Comparison of ENCODE assay signal across 8 cellular contexts in genomic region chr15:55498109-55498938, GRCh38. TPM values are rescaled to one million over a fixed set of nuclear protein-coding genes. Genes with fewer than 3 reads are reported as not detected.
DNase-seq lines count a peak whose midpoint lies in the region; ATAC-seq, FAIRE-seq and TF ChIP-seq lines count a peak whose summit lies in the region.
"Not testable (repeated sequence)": the region's sequence is repeated elsewhere in the genome, so short reads cannot be mapped to it uniquely, and the experiment has no call there.

No MANE protein-coding gene starts in this region.

- TF ChIP-seq EP300 in Ishikawa (IDR thresholded peaks at IDR 0.05; ENCODE audit: borderline replicate concordance), result not testable (repeated sequence)

- H3K9me3 ChIP-seq in naive thymus-derived CD4-positive, alpha-beta T cell (ENCODE audit: control insufficient read depth in 2 of 3, low read length in 3 of 3), result not testable (repeated sequence)

- H3K27me3 ChIP-seq in naive thymus-derived CD4-positive, alpha-beta T cell (ENCODE audit: control insufficient read depth in 2 of 2, insufficient read depth in 2 of 2, low read length in 2 of 2), result not testable (repeated sequence)

- TF ChIP-seq RAD21 in Ishikawa (IDR thresholded peaks at IDR 0.05; ENCODE audit: low read depth), result not testable (repeated sequence)

- not testable (repeated sequence) for TF ChIP-seq CTCF in fibroblast of mammary gland (conservative IDR thresholded peaks at IDR 0.05; ENCODE audit: control insufficient read depth, insufficient read depth, low read depth, low read length)

- not testable (repeated sequence) for H3K27me3 Mint-ChIP-seq in activated T-helper 1 cell treated with anti-CD3 and anti-CD28 coated beads, Interleukin-12 subunit alpha, Interleukin-12 subunit beta, Interleukin-2, Interleukin-4 antibody, amounts not matched to agents 30 ng/mL and 10 ng/mL and 1 ng/mL, durations not matched to agents 14 hours and 24 hours and 36 hours (ENCODE audit: insufficient read depth)
- peaks cover 5 to 12% (median 10%) of the 10 kb centered on the region in 5 donors for H3K27me3 Mint-ChIP-seq in naive thymus-derived CD4-positive, alpha-beta T cell

- CTCF ChIA-PET in naive thymus-derived CD4-positive, alpha-beta T cell (lab: Charles Lee), result not testable (repeated sequence)

- peak; percentile 98 for ATAC-seq in GM21737 (IDR thresholded peaks at IDR 0.05; ENCODE audit: unreplicated experiment)
- peak; percentile 91 for ATAC-seq in naive thymus-derived CD4-positive, alpha-beta T cell

- H3K27ac Mint-ChIP-seq in activated T-helper 1 cell treated with anti-CD3 and anti-CD28 coated beads, Interleukin-12 subunit alpha, Interleukin-12 subunit beta, Interleukin-2, Interleukin-4 antibody, amounts not matched to agents 30 ng/mL and 10 ng/mL and 1 ng/mL, durations not matched to agents 14 hours and 24 hours and 36 hours, result peak overlapping the region; percentile 52
- H3K27ac Mint-ChIP-seq in naive thymus-derived CD4-positive, alpha-beta T cell, result peak overlapping the region; percentile 52 to 90 (median 86)

- not testable (repeated sequence) for H3K4me1 ChIP-seq in naive thymus-derived CD4-positive, alpha-beta T cell (ENCODE audit: control insufficient read depth in 2 of 2, insufficient read depth in 2 of 2, low read length in 2 of 2)

- intact Hi-C loops in activated T-helper 1 cell treated with anti-CD3 and anti-CD28 coated beads, Interleukin-12 subunit alpha, Interleukin-12 subunit beta, Interleukin-2, Interleukin-4 antibody, amounts not matched to agents 30 ng/mL and 10 ng/mL and 1 ng/mL, durations not matched to agents 14 hours and 24 hours and 36 hours (cut with micrococcal nuclease), result loop anchor here (1.0 to 2.0 kb wide), 2 partner anchors 179 to 302 kb away; partner anchors contain the start of genes PIGB, PIGBOS1 and RSL24D1
- intact Hi-C loops in naive thymus-derived CD4-positive, alpha-beta T cell (cut with micrococcal nuclease), result loop anchor here in 1 of 2 donors (1.0 to 5.0 kb wide), 3 partner anchors 90 to 744 kb away; partner anchors contain the start of genes CCPG1, PIERCE2, RFX7 and RSL24D1

- peak; percentile 70 for FAIRE-seq in RCC 7860 (lab: Jason Lieb, UNC)

- POLR2A ChIA-PET in naive thymus-derived CD4-positive, alpha-beta T cell (lab: Charles Lee), result interaction anchor here (0.7 kb wide), 1 partner anchor 658 kb away, joined by 3 read pairs; no protein-coding TSS in a partner anchor

- peak overlapping the region; percentile 90 for H3K4me3 ChIP-seq in fibroblast of mammary gland (ENCODE audit: control insufficient read depth, low read depth, low read length)
- H3K4me3 ChIP-seq in naive thymus-derived CD4-positive, alpha-beta T cell (ENCODE audit: low read length), result peak overlapping the region; percentile 62

- peak overlapping the region; percentile 61 for H3K27ac ChIP-seq in naive thymus-derived CD4-positive, alpha-beta T cell (ENCODE audit: low read depth, low read length)

- H3K4me1 Mint-ChIP-seq in activated T-helper 1 cell treated with anti-CD3 and anti-CD28 coated beads, Interleukin-12 subunit alpha, Interleukin-12 subunit beta, Interleukin-2, Interleukin-4 antibody, amounts not matched to agents 30 ng/mL and 10 ng/mL and 1 ng/mL, durations not matched to agents 14 hours and 24 hours and 36 hours (ENCODE audit: low read depth), result not testable (repeated sequence)
- H3K4me1 Mint-ChIP-seq in naive thymus-derived CD4-positive, alpha-beta T cell, result peaks cover 0 to 17% (median 8%) of the 10 kb centered on the region in 7 donors

- H3K4me3 Mint-ChIP-seq in activated T-helper 1 cell treated with anti-CD3 and anti-CD28 coated beads, Interleukin-12 subunit alpha, Interleukin-12 subunit beta, Interleukin-2, Interleukin-4 antibody, amounts not matched to agents 30 ng/mL and 10 ng/mL and 1 ng/mL, durations not matched to agents 14 hours and 24 hours and 36 hours, result peak overlapping the region; percentile 83
- H3K4me3 Mint-ChIP-seq in naive thymus-derived CD4-positive, alpha-beta T cell, result peak overlapping the region; percentile 83 to 94 (median 90)

- H3K36me3 Mint-ChIP-seq in activated T-helper 1 cell treated with anti-CD3 and anti-CD28 coated beads, Interleukin-12 subunit alpha, Interleukin-12 subunit beta, Interleukin-2, Interleukin-4 antibody, amounts not matched to agents 30 ng/mL and 10 ng/mL and 1 ng/mL, durations not matched to agents 14 hours and 24 hours and 36 hours (ENCODE audit: low read depth); naive thymus-derived CD4-positive, alpha-beta T cell: not testable (repeated sequence)

- H3K9me3 Mint-ChIP-seq in activated T-helper 1 cell treated with anti-CD3 and anti-CD28 coated beads, Interleukin-12 subunit alpha, Interleukin-12 subunit beta, Interleukin-2, Interleukin-4 antibody, amounts not matched to agents 30 ng/mL and 10 ng/mL and 1 ng/mL, durations not matched to agents 14 hours and 24 hours and 36 hours; naive thymus-derived CD4-positive, alpha-beta T cell: not testable (repeated sequence)

- DNase-seq in DMS79 (lab: John Stamatoyannopoulos, UW) (peak; percentile 53), RCC 7860 (ENCODE audit: low spot score) (peak; percentile 74), fibroblast of mammary gland (ENCODE audit: low read depth) (peak; percentile 83)
- DNase-seq in activated T-helper 1 cell treated with anti-CD3 and anti-CD28 coated beads, Interleukin-12 subunit alpha, Interleukin-12 subunit beta, Interleukin-2, Interleukin-4 antibody, amounts not matched to agents 30 ng/mL and 10 ng/mL and 1 ng/mL, durations not matched to agents 14 hours and 24 hours and 36 hours (ENCODE audit: low spot score), result peak; percentile 54
- DNase-seq in naive thymus-derived CD4-positive, alpha-beta T cell, result peak; percentile 41 to 77 (median 70)
- DNase-seq in stimulated activated CD8-positive, alpha-beta memory T cell treated with anti-CD3 and anti-CD28 coated beads, Interleukin-7, amount 100 ng/mL, for 4 hours (ENCODE audit: low read depth in 2 of 2), result peak; percentile 44 to 65

- H3K36me3 ChIP-seq in naive thymus-derived CD4-positive, alpha-beta T cell (ENCODE audit: control insufficient read depth in 2 of 3, insufficient read depth in 3 of 3, low read length in 3 of 3), result not testable (repeated sequence)

TF ChIP-seq in Ishikawa, 13 proteins besides CTCF, POLR2A, EP300 and RAD21:
- peak; percentile 57; the same call in 1 of the 2 replicates for TF ChIP-seq TAF1 (IDR thresholded peaks at IDR 0.05; ENCODE audit: low read depth)
- peak; percentile 91 for TF ChIP-seq MAX (IDR thresholded peaks at IDR 0.05)
- TF ChIP-seq TCF12 (IDR thresholded peaks at IDR 0.05; ENCODE audit: low read depth), result 0 out of 2 replicates have a peak, but pooled peaks have one; percentile 24
- TF ChIP-seq EGR1 (IDR thresholded peaks at IDR 0.05), result peak; percentile 15; the same call in 1 of the 2 replicates
- peak; percentile 70 for TF ChIP-seq YY1 (IDR thresholded peaks at IDR 0.05; ENCODE audit: low read depth)
- peak; percentile 44 for TF ChIP-seq TEAD4 (IDR thresholded peaks at IDR 0.05)

RNA-seq across cellular contexts. Expression of gene DNAAF4, which starts 9.7 kb away (rescaled TPM):
- total RNA-seq in activated T-helper 1 cell treated with anti-CD3 and anti-CD28 coated beads, Interleukin-12 subunit alpha, Interleukin-12 subunit beta, Interleukin-2, Interleukin-4 antibody, amounts not matched to agents 30 ng/mL and 10 ng/mL and 1 ng/mL, durations not matched to agents 14 hours and 24 hours and 36 hours, result not detected in 2 replicates
- total RNA-seq in naive thymus-derived CD4-positive, alpha-beta T cell, result 1 to 10 TPM in 2 of 5 experiments, under 1 TPM in 2, not detected in 1; 0.27 to 1.3 (median 0.82) TPM
- polyA plus RNA-seq in naive thymus-derived CD4-positive, alpha-beta T cell, result under 1 TPM in 1 of 2 donors, not detected in 1; 0.50 TPM

Comparison
In these comparisons a context has a peak if more than half of its experiments do, and no peak if none do; other contexts are left out.
1. Peak in every context shown above with its lines: DNase-seq, ATAC-seq, H3K4me3 ChIP-seq and H3K27ac ChIP-seq.